ENCODE assay signal across 2 cellular contexts in the genomic region with DNA sequence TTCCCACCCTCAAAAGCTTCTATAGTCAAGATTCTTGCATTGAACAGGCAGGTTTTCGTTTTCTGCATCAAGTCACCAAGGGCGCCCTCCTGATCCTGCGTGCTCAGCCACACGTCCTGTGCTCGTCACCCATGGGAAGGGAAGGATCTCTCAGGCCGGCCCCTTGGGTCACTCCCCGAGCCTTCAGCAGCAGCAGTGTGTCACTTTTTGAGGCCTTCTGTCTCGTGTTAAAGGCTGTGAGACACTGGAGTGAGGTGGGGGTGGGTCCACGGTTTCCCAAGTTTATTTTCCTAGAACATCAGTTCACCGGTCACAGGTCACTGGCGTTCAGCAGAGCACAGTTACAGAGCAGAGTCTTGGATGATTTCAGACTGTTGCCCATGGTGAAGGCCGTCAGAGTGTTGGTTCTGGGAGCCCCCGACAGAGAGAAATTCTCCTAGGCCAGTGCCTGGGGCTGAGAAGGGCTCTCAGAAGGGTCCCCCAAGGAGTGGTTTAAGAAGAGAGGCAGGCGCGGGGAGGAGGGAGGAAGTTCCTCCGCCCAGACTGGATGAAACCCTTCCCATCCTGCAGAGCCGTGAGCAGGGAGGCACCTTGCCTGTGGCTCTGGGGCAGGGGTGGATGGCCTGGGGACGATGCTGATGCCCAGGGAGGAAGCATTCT.
TF ChIP-seq lines count a peak whose summit lies in the region.

No MANE protein-coding gene starts in this region.

TF ChIP-seq in SK-N-SH, 30 proteins besides CTCF, POLR2A, EP300 and RAD21 (continued from another document):
- TF ChIP-seq FOXM1 (IDR thresholded peaks at IDR 0.05; ENCODE audit: low read depth) (no peak), YY1 (IDR thresholded peaks at IDR 0.05; ENCODE audit: low read depth) (no peak), ELF1 (IDR thresholded peaks at IDR 0.05) (no peak), JUND (IDR thresholded peaks at IDR 0.05) (no peak), RXRA (IDR thresholded peaks at IDR 0.05; ENCODE audit: borderline replicate concordance, low read depth) (no peak)
- TF ChIP-seq, protein P1, sequence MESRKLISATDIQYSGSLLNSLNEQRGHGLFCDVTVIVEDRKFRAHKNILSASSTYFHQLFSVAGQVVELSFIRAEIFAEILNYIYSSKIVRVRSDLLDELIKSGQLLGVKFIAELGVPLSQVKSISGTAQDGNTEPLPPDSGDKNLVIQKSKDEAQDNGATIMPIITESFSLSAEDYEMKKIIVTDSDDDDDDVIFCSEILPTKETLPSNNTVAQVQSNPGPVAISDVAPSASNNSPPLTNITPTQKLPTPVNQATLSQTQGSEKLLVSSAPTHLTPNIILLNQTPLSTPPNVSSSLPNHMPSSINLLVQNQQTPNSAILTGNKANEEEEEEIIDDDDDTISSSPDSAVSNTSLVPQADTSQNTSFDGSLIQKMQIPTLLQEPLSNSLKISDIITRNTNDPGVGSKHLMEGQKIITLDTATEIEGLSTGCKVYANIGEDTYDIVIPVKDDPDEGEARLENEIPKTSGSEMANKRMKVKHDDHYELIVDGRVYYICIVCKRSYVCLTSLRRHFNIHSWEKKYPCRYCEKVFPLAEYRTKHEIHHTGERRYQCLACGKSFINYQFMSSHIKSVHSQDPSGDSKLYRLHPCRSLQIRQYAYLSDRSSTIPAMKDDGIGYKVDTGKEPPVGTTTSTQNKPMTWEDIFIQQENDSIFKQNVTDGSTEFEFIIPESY (IDR thresholded peaks at IDR 0.05; ENCODE audit: borderline replicate concordance, low read depth) = no peak
- TF ChIP-seq, protein P2, sequence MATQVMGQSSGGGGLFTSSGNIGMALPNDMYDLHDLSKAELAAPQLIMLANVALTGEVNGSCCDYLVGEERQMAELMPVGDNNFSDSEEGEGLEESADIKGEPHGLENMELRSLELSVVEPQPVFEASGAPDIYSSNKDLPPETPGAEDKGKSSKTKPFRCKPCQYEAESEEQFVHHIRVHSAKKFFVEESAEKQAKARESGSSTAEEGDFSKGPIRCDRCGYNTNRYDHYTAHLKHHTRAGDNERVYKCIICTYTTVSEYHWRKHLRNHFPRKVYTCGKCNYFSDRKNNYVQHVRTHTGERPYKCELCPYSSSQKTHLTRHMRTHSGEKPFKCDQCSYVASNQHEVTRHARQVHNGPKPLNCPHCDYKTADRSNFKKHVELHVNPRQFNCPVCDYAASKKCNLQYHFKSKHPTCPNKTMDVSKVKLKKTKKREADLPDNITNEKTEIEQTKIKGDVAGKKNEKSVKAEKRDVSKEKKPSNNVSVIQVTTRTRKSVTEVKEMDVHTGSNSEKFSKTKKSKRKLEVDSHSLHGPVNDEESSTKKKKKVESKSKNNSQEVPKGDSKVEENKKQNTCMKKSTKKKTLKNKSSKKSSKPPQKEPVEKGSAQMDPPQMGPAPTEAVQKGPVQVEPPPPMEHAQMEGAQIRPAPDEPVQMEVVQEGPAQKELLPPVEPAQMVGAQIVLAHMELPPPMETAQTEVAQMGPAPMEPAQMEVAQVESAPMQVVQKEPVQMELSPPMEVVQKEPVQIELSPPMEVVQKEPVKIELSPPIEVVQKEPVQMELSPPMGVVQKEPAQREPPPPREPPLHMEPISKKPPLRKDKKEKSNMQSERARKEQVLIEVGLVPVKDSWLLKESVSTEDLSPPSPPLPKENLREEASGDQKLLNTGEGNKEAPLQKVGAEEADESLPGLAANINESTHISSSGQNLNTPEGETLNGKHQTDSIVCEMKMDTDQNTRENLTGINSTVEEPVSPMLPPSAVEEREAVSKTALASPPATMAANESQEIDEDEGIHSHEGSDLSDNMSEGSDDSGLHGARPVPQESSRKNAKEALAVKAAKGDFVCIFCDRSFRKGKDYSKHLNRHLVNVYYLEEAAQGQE (IDR thresholded peaks at IDR 0.05; ENCODE audit: low read depth, low read length) = no peak

TF ChIP-seq in SK-N-SH treated with all-trans-retinoic acid at 6 μM for 48 hours, 23 proteins besides CTCF, POLR2A, EP300 and RAD21 (continued from another document):
- TF ChIP-seq PATZ1 (CRISPR knock-in tag; IDR thresholded peaks at IDR 0.05; ENCODE audit: borderline replicate concordance) = no peak
- TF ChIP-seq TOX (CRISPR knock-in tag; IDR thresholded peaks at IDR 0.05; ENCODE audit: borderline replicate concordance) = no peak
- no peak for TF ChIP-seq GLIS3 (CRISPR knock-in tag; IDR thresholded peaks at IDR 0.05)
- TF ChIP-seq TCF4 (CRISPR knock-in tag; IDR thresholded peaks at IDR 0.05; ENCODE audit: borderline replicate concordance) = no peak
- TF ChIP-seq ZFP30 (CRISPR knock-in tag; IDR thresholded peaks at IDR 0.05) = no peak
- TF ChIP-seq, protein P3, sequence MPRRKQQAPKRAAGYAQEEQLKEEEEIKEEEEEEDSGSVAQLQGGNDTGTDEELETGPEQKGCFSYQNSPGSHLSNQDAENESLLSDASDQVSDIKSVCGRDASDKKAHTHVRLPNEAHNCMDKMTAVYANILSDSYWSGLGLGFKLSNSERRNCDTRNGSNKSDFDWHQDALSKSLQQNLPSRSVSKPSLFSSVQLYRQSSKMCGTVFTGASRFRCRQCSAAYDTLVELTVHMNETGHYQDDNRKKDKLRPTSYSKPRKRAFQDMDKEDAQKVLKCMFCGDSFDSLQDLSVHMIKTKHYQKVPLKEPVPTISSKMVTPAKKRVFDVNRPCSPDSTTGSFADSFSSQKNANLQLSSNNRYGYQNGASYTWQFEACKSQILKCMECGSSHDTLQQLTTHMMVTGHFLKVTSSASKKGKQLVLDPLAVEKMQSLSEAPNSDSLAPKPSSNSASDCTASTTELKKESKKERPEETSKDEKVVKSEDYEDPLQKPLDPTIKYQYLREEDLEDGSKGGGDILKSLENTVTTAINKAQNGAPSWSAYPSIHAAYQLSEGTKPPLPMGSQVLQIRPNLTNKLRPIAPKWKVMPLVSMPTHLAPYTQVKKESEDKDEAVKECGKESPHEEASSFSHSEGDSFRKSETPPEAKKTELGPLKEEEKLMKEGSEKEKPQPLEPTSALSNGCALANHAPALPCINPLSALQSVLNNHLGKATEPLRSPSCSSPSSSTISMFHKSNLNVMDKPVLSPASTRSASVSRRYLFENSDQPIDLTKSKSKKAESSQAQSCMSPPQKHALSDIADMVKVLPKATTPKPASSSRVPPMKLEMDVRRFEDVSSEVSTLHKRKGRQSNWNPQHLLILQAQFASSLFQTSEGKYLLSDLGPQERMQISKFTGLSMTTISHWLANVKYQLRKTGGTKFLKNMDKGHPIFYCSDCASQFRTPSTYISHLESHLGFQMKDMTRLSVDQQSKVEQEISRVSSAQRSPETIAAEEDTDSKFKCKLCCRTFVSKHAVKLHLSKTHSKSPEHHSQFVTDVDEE (CRISPR knock-in tag; IDR thresholded peaks at IDR 0.05) = no peak
- no peak for TF ChIP-seq ZNF70 (CRISPR knock-in tag; IDR thresholded peaks at IDR 0.05)
- no peak for TF ChIP-seq ZC3H10 (CRISPR knock-in tag; IDR thresholded peaks at IDR 0.05)
- TF ChIP-seq ARNTL (CRISPR knock-in tag; IDR thresholded peaks at IDR 0.05; ENCODE audit: borderline replicate concordance, low read depth) = no peak
- TF ChIP-seq CSDC2 (CRISPR knock-in tag; IDR thresholded peaks at IDR 0.05) = no peak
